17 cellular contexts compared by ENCODE assay signal in the genomic region with DNA sequence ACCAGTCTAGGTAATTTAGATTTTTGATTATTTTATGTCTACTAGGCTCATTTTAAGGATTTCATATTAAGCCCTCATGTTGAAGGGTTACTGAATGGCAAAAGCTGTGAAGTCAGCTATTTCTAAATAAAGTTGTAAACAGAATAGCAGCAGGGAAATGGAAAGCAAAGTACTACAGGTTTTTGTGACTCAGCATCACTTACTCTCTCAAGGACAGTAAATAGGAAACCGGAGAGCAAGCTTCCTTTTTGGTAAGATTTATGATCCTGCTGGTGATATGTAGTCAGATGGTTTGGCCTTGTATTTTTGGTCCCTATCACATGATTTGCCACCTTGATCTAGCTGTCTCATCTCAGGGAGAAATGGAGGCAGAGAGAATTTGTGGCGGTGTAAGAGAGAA.
"Had no signal": no experiment of that assay in that cellular context is flagged by ENCODE, and none has a peak within 500 bp of the region (broad histone marks: within the 10 kb centered on the region; RNA-seq: fewer than 3 reads in every experiment).

No MANE protein-coding gene starts in this region.

- ATAC-seq: activated CD8-positive, alpha-beta memory T cell treated with anti-CD3 and anti-CD28 coated beads, Interleukin-2, amount 10 ng/mL, durations not matched to agents 7 days and 5 days; foreskin keratinocyte; heart left ventricle; left ventricle myocardium superior had no signal

- H3K27ac ChIP-seq: esophagus muscularis mucosa, foreskin keratinocyte, heart left ventricle, right atrium auricular region, transverse colon had no signal

- DNase-seq: activated CD8-positive, alpha-beta memory T cell treated with anti-CD3 and anti-CD28 coated beads, Interleukin-2, amount 10 ng/mL, durations not matched to agents 7 days and 5 days; activated effector memory CD4-positive, alpha-beta T cell treated with Interleukin-2 at 50 U/mL for 16 hours; activated T-cell treated with anti-CD3 and anti-CD28 coated beads, Interleukin-2, amount 50 U/mL, for 24 hours; anterior cingulate cortex; cerebellar nuclear complex; foreskin keratinocyte; heart left ventricle; kidney; left ventricle myocardium superior; stimulated activated CD4-positive, alpha-beta T cell treated with anti-CD3 and anti-CD28 coated beads, Interleukin-2, amount 100 ng/mL, for 24 hours; stimulated activated naive CD4-positive, alpha-beta T cell; substantia nigra; transverse colon had no signal

- H3K27ac Mint-ChIP-seq: activated CD8-positive, alpha-beta memory T cell treated with anti-CD3 and anti-CD28 coated beads, Interleukin-2, amount 10 ng/mL, durations not matched to agents 7 days and 5 days; activated naive CD8-positive, alpha-beta T cell; activated T-cell treated with anti-CD3 and anti-CD28 coated beads, Interleukin-2, amount 50 U/mL, for 24 hours; dendritic cell treated with granulocyte-macrophage colony-stimulating factor and Interleukin-4, amounts not matched to agents 40 ng/mL and 50 ng/mL, for 4 days had no signal

- H3K4me3 ChIP-seq: esophagus muscularis mucosa, heart left ventricle, right atrium auricular region, transverse colon had no signal

- H3K4me1 ChIP-seq: esophagus muscularis mucosa, foreskin keratinocyte, heart left ventricle, right atrium auricular region, transverse colon had no signal

- H3K27me3 ChIP-seq: esophagus muscularis mucosa, foreskin keratinocyte, heart left ventricle, right atrium auricular region, transverse colon had no signal

- H3K9me3 ChIP-seq: esophagus muscularis mucosa, heart left ventricle, right atrium auricular region, transverse colon had no signal

- H3K4me3 Mint-ChIP-seq: activated CD8-positive, alpha-beta memory T cell treated with anti-CD3 and anti-CD28 coated beads, Interleukin-2, amount 10 ng/mL, durations not matched to agents 7 days and 5 days; activated naive CD8-positive, alpha-beta T cell; activated T-cell treated with anti-CD3 and anti-CD28 coated beads, Interleukin-2, amount 50 U/mL, for 24 hours; dendritic cell treated with granulocyte-macrophage colony-stimulating factor and Interleukin-4, amounts not matched to agents 40 ng/mL and 50 ng/mL, for 4 days had no signal

- H3K9me3 Mint-ChIP-seq: activated T-cell treated with anti-CD3 and anti-CD28 coated beads, Interleukin-2, amount 50 U/mL, for 24 hours; dendritic cell treated with granulocyte-macrophage colony-stimulating factor and Interleukin-4, amounts not matched to agents 40 ng/mL and 50 ng/mL, for 4 days had no signal

- H3K27me3 Mint-ChIP-seq: activated CD8-positive, alpha-beta memory T cell treated with anti-CD3 and anti-CD28 coated beads, Interleukin-2, amount 10 ng/mL, durations not matched to agents 7 days and 5 days; activated naive CD8-positive, alpha-beta T cell; activated T-cell treated with anti-CD3 and anti-CD28 coated beads, Interleukin-2, amount 50 U/mL, for 24 hours; dendritic cell treated with granulocyte-macrophage colony-stimulating factor and Interleukin-4, amounts not matched to agents 40 ng/mL and 50 ng/mL, for 4 days had no signal
